1 cellular context compared by ENCODE assay signal in the genomic region with DNA sequence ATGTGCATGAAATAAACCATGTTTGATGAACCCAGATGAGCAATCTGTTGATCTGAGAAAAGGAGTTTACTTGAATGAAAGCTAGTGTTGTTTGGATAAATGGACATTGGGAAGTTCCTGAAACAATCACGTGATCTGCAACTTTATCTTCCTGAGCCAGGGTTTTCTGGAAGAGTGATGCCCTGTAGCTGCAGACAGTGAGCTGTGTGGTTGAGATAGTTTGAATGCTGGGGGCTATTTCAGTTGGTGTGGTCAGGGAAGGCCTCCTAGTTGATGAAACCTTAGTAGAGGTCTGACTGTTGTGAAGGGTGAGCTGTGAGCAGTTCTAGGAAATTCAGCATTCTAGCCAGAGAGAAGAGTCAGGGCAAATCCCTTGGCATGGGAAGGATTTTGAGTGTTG.
TF ChIP-seq lines count a peak whose summit lies in the region.

No MANE protein-coding gene starts in this region.

TF ChIP-seq in GM23338, 12 proteins besides CTCF, POLR2A, EP300 and RAD21 (continued from another document):
- TF ChIP-seq EZH2 (IDR thresholded peaks at IDR 0.05; ENCODE audit: low read depth, unreplicated experiment): no peak
- TF ChIP-seq ZNF114 (CRISPR knock-in tag; IDR thresholded peaks at IDR 0.05): no peak
